ENCODE assay signal across 8 cellular contexts in genomic region chr7:92528188-92528957, GRCh38. TPM values are rescaled to one million over a fixed set of nuclear protein-coding genes. Genes with fewer than 3 reads are reported as not detected.
DNase-seq lines count a peak whose midpoint lies in the region; TF ChIP-seq lines count a peak whose summit lies in the region.

Gene PEX1, minus strand, starts transcription at chr7:92528520. Its CDS starts 85 bp downstream, at chr7:92528435.
Gene RBM48, plus strand, starts transcription at chr7:92528795. Its CDS starts 19 bp downstream, at chr7:92528814.

- TF ChIP-seq CTCF in esophagus squamous epithelium (IDR thresholded peaks at IDR 0.05), result peak in 5 of 6 experiments; percentile 9 to 75 (median 26)

- no peaks in the 10 kb centered on the region for H3K9me3 ChIP-seq in GM23248 (ENCODE audit: low read depth)
- no peaks in the 10 kb centered on the region for H3K9me3 ChIP-seq in esophagus squamous epithelium

- 0 out of 2 replicates have a peak, but pooled peaks cover 5% of the 10 kb centered on the region for H3F3A ChIP-seq in GM23248 (ENCODE audit: insufficient read depth)

- H3K9ac ChIP-seq in GM23248, result peak within 1 kb of the TSS; percentile 93

- H3K27me3 ChIP-seq in GM23248 (replicated peaks; ENCODE audit: insufficient read depth) (no peaks in the 10 kb centered on the region), esophagus squamous epithelium (no peaks in the 10 kb centered on the region)

- H4K20me1 ChIP-seq in GM23248 (ENCODE audit: insufficient read depth), result no peaks in the 10 kb centered on the region

- peak; percentile 99 for DNase-seq in EH (ENCODE audit: low read depth)
- DNase-seq in GM23248, result peak; percentile 100
- DNase-seq in Kasumi-1 (lab: John Stamatoyannopoulos, UW), result peak; percentile 99 to 100
- DNase-seq in RKO (ENCODE audit: low spot score), result peak; percentile 100
- DNase-seq in activated T-helper 1 cell treated with Interleukin-2 at 50 U/mL for 16 hours (ENCODE audit: low read depth), result peak; percentile 93
- peak; percentile 82 for DNase-seq in esophagus squamous epithelium (lab: John Stamatoyannopoulos, UW)
- peak; percentile 100 for DNase-seq in myocyte (ENCODE audit: low read depth)
- peak; percentile 89 to 92 for DNase-seq in stimulated activated CD8-positive, alpha-beta memory T cell treated with anti-CD3 and anti-CD28 coated beads, Interleukin-7, amount 100 ng/mL, for 48 hours (ENCODE audit: extremely low read depth in 1 of 2, low read depth in 1 of 2)

- H3K4me2 ChIP-seq in GM23248 (ENCODE audit: unreplicated experiment), result peak within 1 kb of the TSS; percentile 93

- H2AFZ ChIP-seq in GM23248, result peak within 1 kb of the TSS; percentile 94

- peaks cover 74% of the 10 kb centered on the region for H3K79me2 ChIP-seq in GM23248 (ENCODE audit: insufficient read depth)

- WGBS in GM23248 (ENCODE audit: low coverage in 1 of 2, low lambda C conversion rate in 2 of 2, missing lambda C conversion rate in 2 of 2), 2 experiments, result 1% methylated on average over 65 to 79 of the region's 79 CpGs
- WGBS in esophagus squamous epithelium, 2 donors, result 0% methylated on average over 15 to 17 of the region's 79 CpGs

- intact Hi-C loops in esophagus squamous epithelium (cut with DNase I), result no loop called here

- H3K27ac ChIP-seq in GM23248, result peak within 1 kb of the TSS; percentile 76
- peak within 1 kb of the TSS; percentile 89 to 96 (median 94) for H3K27ac ChIP-seq in esophagus squamous epithelium

- peaks cover 21% of the 10 kb centered on the region; the same call in 1 of the 2 replicates for H3K36me3 ChIP-seq in GM23248 (ENCODE audit: low read depth)
- H3K36me3 ChIP-seq in esophagus squamous epithelium, result peaks cover 0 to 39% (median 17%) of the 10 kb centered on the region in 3 donors

- in situ Hi-C loops in GM23248 (cut with MboI), result no loop called here

- H3K4me1 ChIP-seq in GM23248 (ENCODE audit: insufficient read depth) (peaks cover 14% of the 10 kb centered on the region), esophagus squamous epithelium (peaks cover 13 to 46% (median 15%) of the 10 kb centered on the region in 3 donors)

- H3K9me2 ChIP-seq in GM23248 (ENCODE audit: insufficient read depth), result no peaks in the 10 kb centered on the region

- TF ChIP-seq POLR2A in esophagus squamous epithelium (IDR thresholded peaks at IDR 0.05), result peak in 3 of 4 donors; percentile 19 to 44 (median 35)

- H3K4me3 ChIP-seq in GM23248 (peak within 1 kb of the TSS; percentile 95), esophagus squamous epithelium (peak within 1 kb of the TSS; percentile 81 to 93 (median 89))

RNA-seq across cellular contexts. Expression of gene PEX1, which starts in this region (rescaled TPM):
- total RNA-seq in GM23248 (2014; rRNA removed; shearing (Covaris generic)), result 9.6 and 12.8 TPM in 2 replicates
- 6.4 and 6.5 TPM in 2 replicates for polyA plus RNA-seq in GM23248 (2016; fragmentation: Nextera tagmentation; extraction: Ambion mirVana)
- total RNA-seq in esophagus squamous epithelium (10 to 100 TPM in 3 of 4 donors, 1 to 10 TPM in 1; 9.3 to 25.0 (median 13.2) TPM), myocyte (20.0 and 23.0 TPM in 2 replicates)
- 9.2 TPM for polyA plus RNA-seq in myocyte (2012)

RNA-seq across cellular contexts. Expression of gene RBM48, which starts in this region (rescaled TPM):
- 6.2 and 12.8 TPM in 2 replicates for total RNA-seq in GM23248 (2014; rRNA removed; shearing (Covaris generic))
- polyA plus RNA-seq in GM23248 (2016; fragmentation: Nextera tagmentation; extraction: Ambion mirVana), result 12.9 and 13.4 TPM in 2 replicates
- total RNA-seq in esophagus squamous epithelium (10 to 100 TPM in 1 of 4 donors, 1 to 10 TPM in 3; 5.3 to 11.1 (median 7.3) TPM), myocyte (18.6 and 20.9 TPM in 2 replicates)
- 10.9 TPM for polyA plus RNA-seq in myocyte (2012)

Comparison
In these comparisons a context has a peak if more than half of its experiments do, and no peak if none do; other contexts are left out.
1. Peak in every context shown above with its lines: DNase-seq, H3K4me3 ChIP-seq and H3K27ac ChIP-seq.